In genomic region chr7:27179503-27180430, GRCh38 we compare ENCODE assay signal across 7 cellular contexts. TPM values are rescaled to one million over a fixed set of nuclear protein-coding genes. Genes with fewer than 3 reads are reported as not detected.
DNase-seq lines count a peak whose midpoint lies in the region; ATAC-seq and TF ChIP-seq lines count a peak whose summit lies in the region.

No MANE protein-coding gene starts in this region.

- no peak overlapping the region for H3K4me3 ChIP-seq in aorta (ENCODE audit: low read length in 2 of 2)

- TF ChIP-seq CTCF in GM13976 (IDR thresholded peaks at IDR 0.05; ENCODE audit: borderline replicate concordance, control extremely low read depth, extremely low read depth, insufficient read depth, missing control alignments), result peak; percentile 52
- peak in 2 of 3 donors; percentile 13 to 50 for TF ChIP-seq CTCF in omental fat pad (IDR thresholded peaks at IDR 0.05)

- H3K27ac ChIP-seq in aorta (ENCODE audit: low read depth in 1 of 2, low read length in 2 of 2), result no peak overlapping the region

- H3K27me3 ChIP-seq in aorta (ENCODE audit: control insufficient read depth in 1 of 2, insufficient read depth in 2 of 2, low read length in 1 of 2), result no peaks in the 10 kb centered on the region

- ATAC-seq in omental fat pad (ENCODE audit: low FRiP score) (no peak), aorta (ENCODE audit: low FRiP score) (peak; percentile 81), HG03457 (IDR thresholded peaks at IDR 0.05; ENCODE audit: unreplicated experiment) (no peak)

- H3K9me3 ChIP-seq in aorta (ENCODE audit: control insufficient read depth, low read length), result no peaks in the 10 kb centered on the region

- DNase-seq in GM13976 (ENCODE audit: low spot score), result peak; percentile 84
- peak; percentile 90 for DNase-seq in NCI-H69 (lab: John Stamatoyannopoulos, UW)
- DNase-seq in activated T-helper 1 cell treated with anti-CD3 and anti-CD28 coated beads, Interleukin-2, amount 50 U/mL, for 16 hours (ENCODE audit: low read depth in 1 of 2, low spot score in 1 of 2), result peak; percentile 28 to 37
- DNase-seq in fibroblast of the conjunctiva (ENCODE audit: low read depth), result peak; percentile 8
- DNase-seq in omental fat pad (ENCODE audit: low spot score), result peak; percentile 33
- DNase-seq in aorta, result peak; percentile 72 to 94

- no peaks in the 10 kb centered on the region for H3K4me1 ChIP-seq in aorta (ENCODE audit: control insufficient read depth in 1 of 2, insufficient read depth in 2 of 2, low read length in 2 of 2)

- intact Hi-C loops in aorta (cut with DNase I), result no loop called here

- H3K36me3 ChIP-seq in aorta (ENCODE audit: control insufficient read depth in 1 of 2, insufficient read depth in 2 of 2, low read length in 1 of 2), result no peaks in the 10 kb centered on the region

- in situ Hi-C loops in GM13976 (cut with MboI; ENCODE audit: low sequenced_read_pairs, unreplicated experiment), result no loop called here

- 17% methylated on average over 54 to 56 of the region's 56 CpGs for WGBS in aorta, 2 donors

RNA-seq across cellular contexts. Expression of gene HOXA11, which starts 5.3 kb away (rescaled TPM):
- total RNA-seq in omental fat pad (not detected), aorta (under 1 TPM in 1 of 2 donors, not detected in 1; 0.81 TPM)
- polyA plus RNA-seq in aorta, result under 1 TPM in 1 of 2 donors, not detected in 1; 0.13 TPM

RNA-seq across cellular contexts. Expression of gene HOXA10, which starts 5.6 kb away (rescaled TPM):
- 1 to 10 TPM in 2 of 4 donors, under 1 TPM in 2; 0.56 to 1.9 (median 1.2) TPM for total RNA-seq in omental fat pad
- total RNA-seq in aorta, result 10 to 100 TPM in 1 of 2 donors, 1 to 10 TPM in 1; 1.5 to 11.2 TPM
- 1 to 10 TPM; 3.4 to 3.6 TPM for polyA plus RNA-seq in aorta

RNA-seq across cellular contexts. Expression of gene HOXA9, which starts 14.4 kb away (rescaled TPM):
- total RNA-seq in omental fat pad (1 to 10 TPM in 2 of 4 donors, under 1 TPM in 1, not detected in 1; 0.19 to 2.4 (median 1.0) TPM), aorta (1 to 10 TPM; 1.6 to 5.8 TPM)
- polyA plus RNA-seq in aorta, result 1 to 10 TPM; 1.5 to 3.1 TPM

RNA-seq across cellular contexts. Expression of gene HOXA13, which starts 20.1 kb away (rescaled TPM):
- total RNA-seq in omental fat pad (not detected), aorta (not detected)
- under 1 TPM in 1 of 2 donors, not detected in 1; 0.38 TPM for polyA plus RNA-seq in aorta

RNA-seq across cellular contexts. Expression of gene HOXA7, which starts 23.3 kb away (rescaled TPM):
- total RNA-seq in omental fat pad (1 to 10 TPM; 4.6 to 6.1 (median 5.3) TPM), aorta (1 to 10 TPM; 4.7 to 9.3 TPM)
- 1 to 10 TPM; 2.4 to 3.3 TPM for polyA plus RNA-seq in aorta

Comparison
In these comparisons a context has a peak if more than half of its experiments do, and no peak if none do; other contexts are left out.
1. DNase-seq: peak in every context shown above with its lines; median percentile 90 in NCI-H69; 84 in GM13976; 83 in aorta; 33 in omental fat pad; 32 in activated T-helper 1 cell treated with anti-CD3 and anti-CD28 coated beads, Interleukin-2, amount 50 U/mL, for 16 hours; 8 in fibroblast of the conjunctiva.